Comparison of ENCODE assay signal across 9 cellular contexts in genomic region chr1:150257624-150258274, GRCh38. TPM values are rescaled to one million over a fixed set of nuclear protein-coding genes. Genes with fewer than 3 reads are reported as not detected.
DNase-seq lines count a peak whose midpoint lies in the region; ATAC-seq, FAIRE-seq and TF ChIP-seq lines count a peak whose summit lies in the region.
"Had no signal": no experiment of that assay in that cellular context is flagged by ENCODE, and none has a peak within 500 bp of the region (broad histone marks: within the 10 kb centered on the region; RNA-seq: fewer than 3 reads in every experiment).

CA14 (plus strand) TSS chr1:150257774; CDS start chr1:150258129, 355 bp downstream.

- H3K9me1 ChIP-seq in K562 (ENCODE audit: control insufficient read depth, insufficient read depth, low read length) = no peaks in the 10 kb centered on the region

- TF ChIP-seq EP300 in K562 (IDR thresholded peaks at IDR 0.05; ENCODE audit: low read length) (no peak), sigmoid colon (IDR thresholded peaks at IDR 0.05) (no peak)

- POLR2A ChIA-PET in K562 (lab: Yijun Ruan, JAX) = interaction anchor here (0.6 to 1.3 kb wide), 2 partner anchors 16 to 296 kb away, joined by 3 to 5 read pairs; no protein-coding TSS in a partner anchor

- H3K9ac ChIP-seq in HUES6 (ENCODE audit: low read length) (peak within 1 kb of the TSS; percentile 80), K562 (ENCODE audit: insufficient read depth in 1 of 2, low read depth in 2 of 2, low read length in 2 of 2) (peak within 1 kb of the TSS in 1 of 2 experiments; percentile 77; a peak in 2 of 4 replicates), iPS-20b (ENCODE audit: low read depth, low read length) (peak within 1 kb of the TSS; percentile 88)

- no peak within 1 kb of the TSS for H3K4me2 ChIP-seq in K562 (ENCODE audit: insufficient read depth, low read length)

- no peaks in the 10 kb centered on the region for H3K79me2 ChIP-seq in K562 (ENCODE audit: control insufficient read depth, insufficient read depth, low read length)

- no peak for FAIRE-seq in K562 (lab: Jason Lieb, UNC)
- FAIRE-seq in D721Med (lab: Jason Lieb, UNC) = no peak

- no TSS peak for BruUV-seq in K562 (replicated peaks; lab: Mats Ljungman, UMichigan)

- H3K36me3 ChIP-seq in HUES6 (ENCODE audit: control insufficient read depth, insufficient read depth, low read length) (peaks cover 15% of the 10 kb centered on the region), K562 (ENCODE audit: control insufficient read depth, insufficient read depth, low read length) (no peaks in the 10 kb centered on the region), iPS-20b (ENCODE audit: insufficient read depth, low read depth, low read length) (peaks cover 20% of the 10 kb centered on the region), sigmoid colon (no peaks in the 10 kb centered on the region)

- H3K9me3 ChIP-seq in HUES6 (ENCODE audit: control insufficient read depth, insufficient read depth, low read depth, low read length) = no peaks in the 10 kb centered on the region
- no peaks in the 10 kb centered on the region for H3K9me3 ChIP-seq in K562 (replicated peaks; ENCODE audit: control insufficient read depth, insufficient read depth, low read depth, low read length)
- no peaks in the 10 kb centered on the region for H3K9me3 ChIP-seq in iPS-20b (ENCODE audit: insufficient read depth, low read depth, low read length)
- H3K9me3 ChIP-seq in sigmoid colon = no peaks in the 10 kb centered on the region

- CTCF ChIA-PET in K562 (lab: Yijun Ruan, JAX; ENCODE audit: low intra/inter-chr PET ratio) = interaction anchor here (0.5 kb wide), 1 partner anchor 302 kb away, joined by 3 read pairs; no protein-coding TSS in a partner anchor

- TF ChIP-seq CTCF in K562 (IDR thresholded peaks at IDR 0.05 in 2 of 3, conservative IDR thresholded peaks at IDR 0.05 in 1 of 3; ENCODE audit: insufficient read depth in 2 of 3, low read depth in 1 of 3, low read length in 3 of 3) (no peak), sigmoid colon (IDR thresholded peaks at IDR 0.05) (no peak), D721Med (IDR thresholded peaks at IDR 0.05; ENCODE audit: insufficient read depth, missing control alignments) (no peak)

- H4K20me1 ChIP-seq in K562 (replicated peaks; ENCODE audit: control insufficient read depth, insufficient read depth, low read length) = no peaks in the 10 kb centered on the region

- intact Hi-C loops in K562 (cut with micrococcal nuclease) (loop anchor here (1.0 to 10.0 kb wide), 5 partner anchors 65 to 740 kb away; partner anchors contain the start of genes ADAMTSL4 and PRPF3), sigmoid colon (cut with DNase I) (loop anchor here (5.0 kb wide), 1 partner anchor 65 kb away; the partner anchor contains the start of gene PRPF3)

- peaks cover 31% of the 10 kb centered on the region for H3K4me1 ChIP-seq in HUES6 (ENCODE audit: control insufficient read depth, insufficient read depth, low read length)
- peaks cover 23 to 26% of the 10 kb centered on the region in 2 experiments for H3K4me1 ChIP-seq in K562 (replicated peaks in 1 of 2; ENCODE audit: control insufficient read depth in 2 of 2, insufficient read depth in 2 of 2, low read length in 2 of 2)
- H3K4me1 ChIP-seq in iPS-20b (ENCODE audit: insufficient read depth, low read length) = peaks cover 28% of the 10 kb centered on the region; the same call in 1 of the 2 replicates
- H3K4me1 ChIP-seq in sigmoid colon = peaks cover 0 to 42% (median 14%) of the 10 kb centered on the region in 4 donors

- 0 out of 2 replicates have a peak within 1 kb of the TSS, but pooled peaks have one; percentile 18 for H2AFZ ChIP-seq in K562 (ENCODE audit: low read depth, low read length)

- H3K4me3 ChIP-seq in HUES6 (ENCODE audit: low read depth, low read length) (peak within 1 kb of the TSS; percentile 80), K562 (no peak within 1 kb of the TSS), iPS-20b (ENCODE audit: low read length) (peak within 1 kb of the TSS; percentile 94), sigmoid colon (peak within 1 kb of the TSS; percentile 3 to 28 (median 20))

- WGBS in K562 (ENCODE audit: insufficient coverage, low coverage, missing lambda C conversion rate) = 11% methylated on average over 8 of the region's 11 CpGs
- WGBS in sigmoid colon, 2 donors = 47 to 77% methylated on average over 11 of the region's 11 CpGs

- peak; percentile 15; the same call in 2 of the 3 replicates for ATAC-seq in K562
- ATAC-seq in HG02759 (IDR thresholded peaks at IDR 0.05; ENCODE audit: unreplicated experiment) = no peak

- DNase-seq in K562 (ENCODE audit: extremely low read depth in 1 of 4, low spot score in 3 of 4) = peak in 2 of 4 experiments; percentile 7 to 48
- peak; percentile 70 for DNase-seq in sigmoid colon
- no peak for DNase-seq in D721Med (ENCODE audit: insufficient read length, low spot score)
- DNase-seq in NOMO-1 treated with dmso at 0.1 percent for 144 hours (lab: John Stamatoyannopoulos, UW; ENCODE audit: unreplicated experiment) = no peak
- DNase-seq in NCI-H2081 (lab: John Stamatoyannopoulos, UW) = no peak

- TF ChIP-seq POLR2A in K562 (conservative IDR thresholded peaks at IDR 0.05) (no peak), sigmoid colon (IDR thresholded peaks at IDR 0.05) (no peak)

- H3K27me3 ChIP-seq in HUES6 (ENCODE audit: control insufficient read depth, insufficient read depth, low read length) = no peaks in the 10 kb centered on the region
- peaks cover 0 to 4% of the 10 kb centered on the region in 2 experiments; a peak in 2 of 5 replicates for H3K27me3 ChIP-seq in K562 (ENCODE audit: control insufficient read depth in 2 of 2, insufficient read depth in 2 of 2, low read length in 2 of 2)
- H3K27me3 ChIP-seq in iPS-20b (ENCODE audit: insufficient read depth, low read length) = no peaks in the 10 kb centered on the region
- peaks cover 0 to 14% (median 0%) of the 10 kb centered on the region in 3 donors for H3K27me3 ChIP-seq in sigmoid colon

- peak within 1 kb of the TSS; percentile 67 for H3K27ac ChIP-seq in HUES6 (ENCODE audit: low read depth, low read length)
- H3K27ac ChIP-seq in K562 (ENCODE audit: extremely low read depth, low read depth, low read length) = no peak within 1 kb of the TSS
- H3K27ac ChIP-seq in iPS-20b (ENCODE audit: low read length) = peak within 1 kb of the TSS; percentile 87
- peak within 1 kb of the TSS; percentile 73 to 84 (median 78) for H3K27ac ChIP-seq in sigmoid colon

- in situ Hi-C loops in K562 (cut with MboI) = loop anchor here (5.0 kb wide), 1 partner anchor 740 kb away; no protein-coding TSS in a partner anchor

- TF ChIP-seq RAD21 in K562 (CRISPR knock-in tag; conservative IDR thresholded peaks at IDR 0.05 in 1 of 2, IDR thresholded peaks at IDR 0.05 in 1 of 2) = no peak

TF ChIP-seq in K562, 482 proteins besides CTCF, POLR2A, EP300 and RAD21 (continues in another document):
- TF ChIP-seq CBFA2T3 (IDR thresholded peaks at IDR 0.05) = peak; percentile 37; the same call in 1 of the 2 replicates
- no peak for TF ChIP-seq POU5F1 (IDR thresholded peaks at IDR 0.05; ENCODE audit: borderline replicate concordance, low read depth, low read length, partially characterized antibody)
- TF ChIP-seq CBX1 (IDR thresholded peaks at IDR 0.05; ENCODE audit: low read depth) = no peak
- no peak for TF ChIP-seq ATF7 (IDR thresholded peaks at IDR 0.05)
- TF ChIP-seq KDM1A (IDR thresholded peaks at IDR 0.05) = 0 out of 4 replicates have a peak, but pooled peaks of 1 of the 2 experiments have one; percentile 18
- no peak for TF ChIP-seq TRIM25 (IDR thresholded peaks at IDR 0.05; ENCODE audit: borderline replicate concordance)

RNA-seq across cellular contexts. Expression of gene CA14, which starts in this region (rescaled TPM):
- 0.60 TPM in 1 of 2 replicates, not detected in the other for total RNA-seq in K562 (2011; cell fraction: chromatin; rRNA removed; ENCODE audit: low replicate concordance)
- 0.39 and 0.50 TPM in 2 replicates for total RNA-seq in K562 (2011; cell fraction: nucleolus; rRNA removed)
- 0.53 TPM in 1 of 2 replicates, not detected in the other for total RNA-seq in K562 (2011; cell fraction: nucleoplasm; rRNA removed)
- total RNA-seq in K562 (2014; rRNA removed) (not detected in 2 replicates), K562 (2014; rRNA removed; fragmentation: Illumina TruSeq; extraction: Trizol) (0.15 and 0.16 TPM in 2 replicates), K562 (2015; rRNA removed; fragmentation: Illumina TruSeq; extraction: Trizol) (0.33 and 0.41 TPM in 2 replicates), K562 (2021) (0.22 and 0.36 TPM in 2 replicates), sigmoid colon (1 to 10 TPM; 1.4 to 4.3 (median 1.5) TPM)
- polyA plus RNA-seq in K562 (2011; rRNA removed) (0.13 and 0.24 TPM in 2 replicates), K562 (2014; fragmentation: Illumina TruSeq; extraction: Trizol) (0.15 and 0.16 TPM in 2 replicates), K562 (2014; fragmentation: Nextera tagmentation; extraction: Ambion mirVana) (under 1 TPM; 0.30 to 0.46 TPM), K562 (2014; rRNA removed) (0.12 and 0.57 TPM in 2 replicates), sigmoid colon (under 1 TPM in 1 of 3 donors, not detected in 2; 0.35 TPM)
- 0.13 and 0.24 TPM in 2 replicates for polyA plus RNA-seq in K562 (2011; cell fraction: cytosol; rRNA removed)
- 0.24 and 0.25 TPM in 2 replicates for polyA plus RNA-seq in K562 (2011; cell fraction: nucleus; rRNA removed)
- polyA plus RNA-seq in K562 (2012) = 0.51 and 0.69 TPM in 2 replicates
- polyA minus RNA-seq in K562 (2011; rRNA and poly(A)+ RNA removed) = 0.12 and 0.25 TPM in 2 replicates
- polyA minus RNA-seq in K562 (2011; cell fraction: cytosol; rRNA and poly(A)+ RNA removed) = not detected in 2 replicates
- not detected in 2 replicates for polyA minus RNA-seq in K562 (2011; cell fraction: nucleus; rRNA and poly(A)+ RNA removed)
- total RNA-seq: HT1080 had no signal

Comparison
In these comparisons a context has a peak if more than half of its experiments do, and no peak if none do; other contexts are left out.
1. Peak in ATAC-seq in K562; RNA of the gene not detected or under 1 TPM.